2 cellular contexts compared by ENCODE assay signal in the genomic region with DNA sequence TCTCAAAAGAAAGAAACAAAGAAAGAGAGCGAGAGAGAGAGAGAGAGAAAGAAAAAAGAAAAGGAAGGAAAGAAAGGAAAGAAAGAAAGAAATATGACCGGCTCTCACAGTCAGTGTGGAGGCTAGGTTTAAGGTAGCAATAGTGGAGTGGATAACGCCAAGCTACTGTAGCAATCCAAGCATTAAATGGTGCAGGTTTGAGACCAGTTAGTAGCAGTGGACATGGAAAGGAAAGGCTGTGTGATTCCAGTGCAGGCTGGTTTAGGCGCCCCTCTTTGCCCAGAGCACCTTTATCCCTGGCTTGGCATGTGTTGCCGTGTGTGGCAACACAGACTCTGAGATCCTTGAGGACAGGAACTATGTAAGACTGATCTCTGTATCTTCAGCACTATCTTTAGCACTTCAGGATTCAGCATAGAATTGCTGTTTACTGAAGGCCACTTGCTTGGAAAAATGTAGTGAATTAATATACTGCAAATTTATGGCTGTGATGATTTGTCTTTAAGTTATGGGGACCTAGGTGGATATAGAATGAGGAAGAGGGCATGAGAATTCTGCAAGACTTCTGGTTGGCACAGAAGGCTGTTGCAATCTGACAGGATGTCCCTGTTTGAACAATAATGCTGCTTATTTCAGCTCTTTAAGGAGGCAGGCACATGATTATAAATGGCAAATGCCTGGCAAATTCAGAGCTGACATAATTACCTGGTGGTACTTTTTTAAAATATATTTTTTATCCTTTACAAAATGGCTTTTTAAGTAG.
A peak's percentile ranks its signal among the peaks of the same experiment; 100 is the strongest.
TF ChIP-seq lines count a peak whose summit lies in the region.

No MANE protein-coding gene starts in this region.

TF ChIP-seq in GM23338, 12 proteins besides CTCF, POLR2A, EP300 and RAD21 (continues in another document):
- TF ChIP-seq, protein P1, sequence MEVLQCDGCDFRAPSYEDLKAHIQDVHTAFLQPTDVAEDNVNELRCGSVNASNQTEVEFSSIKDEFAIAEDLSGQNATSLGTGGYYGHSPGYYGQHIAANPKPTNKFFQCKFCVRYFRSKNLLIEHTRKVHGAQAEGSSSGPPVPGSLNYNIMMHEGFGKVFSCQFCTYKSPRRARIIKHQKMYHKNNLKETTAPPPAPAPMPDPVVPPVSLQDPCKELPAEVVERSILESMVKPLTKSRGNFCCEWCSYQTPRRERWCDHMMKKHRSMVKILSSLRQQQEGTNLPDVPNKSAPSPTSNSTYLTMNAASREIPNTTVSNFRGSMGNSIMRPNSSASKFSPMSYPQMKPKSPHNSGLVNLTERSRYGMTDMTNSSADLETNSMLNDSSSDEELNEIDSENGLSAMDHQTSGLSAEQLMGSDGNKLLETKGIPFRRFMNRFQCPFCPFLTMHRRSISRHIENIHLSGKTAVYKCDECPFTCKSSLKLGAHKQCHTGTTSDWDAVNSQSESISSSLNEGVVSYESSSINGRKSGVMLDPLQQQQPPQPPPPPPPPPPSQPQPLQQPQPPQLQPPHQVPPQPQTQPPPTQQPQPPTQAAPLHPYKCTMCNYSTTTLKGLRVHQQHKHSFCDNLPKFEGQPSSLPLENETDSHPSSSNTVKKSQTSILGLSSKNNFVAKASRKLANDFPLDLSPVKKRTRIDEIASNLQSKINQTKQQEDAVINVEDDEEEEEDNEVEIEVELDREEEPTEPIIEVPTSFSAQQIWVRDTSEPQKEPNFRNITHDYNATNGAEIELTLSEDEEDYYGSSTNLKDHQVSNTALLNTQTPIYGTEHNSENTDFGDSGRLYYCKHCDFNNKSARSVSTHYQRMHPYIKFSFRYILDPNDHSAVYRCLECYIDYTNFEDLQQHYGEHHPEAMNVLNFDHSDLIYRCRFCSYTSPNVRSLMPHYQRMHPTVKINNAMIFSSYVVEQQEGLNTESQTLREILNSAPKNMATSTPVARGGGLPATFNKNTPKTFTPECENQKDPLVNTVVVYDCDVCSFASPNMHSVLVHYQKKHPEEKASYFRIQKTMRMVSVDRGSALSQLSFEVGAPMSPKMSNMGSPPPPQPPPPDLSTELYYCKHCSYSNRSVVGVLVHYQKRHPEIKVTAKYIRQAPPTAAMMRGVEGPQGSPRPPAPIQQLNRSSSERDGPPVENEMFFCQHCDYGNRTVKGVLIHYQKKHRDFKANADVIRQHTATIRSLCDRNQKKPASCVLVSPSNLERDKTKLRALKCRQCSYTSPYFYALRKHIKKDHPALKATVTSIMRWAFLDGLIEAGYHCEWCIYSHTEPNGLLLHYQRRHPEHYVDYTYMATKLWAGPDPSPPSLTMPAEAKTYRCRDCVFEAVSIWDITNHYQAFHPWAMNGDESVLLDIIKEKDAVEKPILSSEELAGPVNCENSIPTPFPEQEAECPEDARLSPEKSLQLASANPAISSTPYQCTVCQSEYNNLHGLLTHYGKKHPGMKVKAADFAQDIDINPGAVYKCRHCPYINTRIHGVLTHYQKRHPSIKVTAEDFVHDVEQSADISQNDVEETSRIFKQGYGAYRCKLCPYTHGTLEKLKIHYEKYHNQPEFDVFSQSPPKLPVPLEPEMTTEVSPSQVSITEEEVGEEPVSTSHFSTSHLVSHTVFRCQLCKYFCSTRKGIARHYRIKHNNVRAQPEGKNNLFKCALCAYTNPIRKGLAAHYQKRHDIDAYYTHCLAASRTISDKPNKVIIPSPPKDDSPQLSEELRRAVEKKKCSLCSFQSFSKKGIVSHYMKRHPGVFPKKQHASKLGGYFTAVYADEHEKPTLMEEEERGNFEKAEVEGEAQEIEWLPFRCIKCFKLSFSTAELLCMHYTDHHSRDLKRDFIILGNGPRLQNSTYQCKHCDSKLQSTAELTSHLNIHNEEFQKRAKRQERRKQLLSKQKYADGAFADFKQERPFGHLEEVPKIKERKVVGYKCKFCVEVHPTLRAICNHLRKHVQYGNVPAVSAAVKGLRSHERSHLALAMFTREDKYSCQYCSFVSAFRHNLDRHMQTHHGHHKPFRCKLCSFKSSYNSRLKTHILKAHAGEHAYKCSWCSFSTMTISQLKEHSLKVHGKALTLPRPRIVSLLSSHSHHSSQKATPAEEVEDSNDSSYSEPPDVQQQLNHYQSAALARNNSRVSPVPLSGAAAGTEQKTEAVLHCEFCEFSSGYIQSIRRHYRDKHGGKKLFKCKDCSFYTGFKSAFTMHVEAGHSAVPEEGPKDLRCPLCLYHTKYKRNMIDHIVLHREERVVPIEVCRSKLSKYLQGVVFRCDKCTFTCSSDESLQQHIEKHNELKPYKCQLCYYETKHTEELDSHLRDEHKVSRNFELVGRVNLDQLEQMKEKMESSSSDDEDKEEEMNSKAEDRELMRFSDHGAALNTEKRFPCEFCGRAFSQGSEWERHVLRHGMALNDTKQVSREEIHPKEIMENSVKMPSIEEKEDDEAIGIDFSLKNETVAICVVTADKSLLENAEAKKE (CRISPR knock-in tag; IDR thresholded peaks at IDR 0.05), result no peak
- TF ChIP-seq, protein P2, sequence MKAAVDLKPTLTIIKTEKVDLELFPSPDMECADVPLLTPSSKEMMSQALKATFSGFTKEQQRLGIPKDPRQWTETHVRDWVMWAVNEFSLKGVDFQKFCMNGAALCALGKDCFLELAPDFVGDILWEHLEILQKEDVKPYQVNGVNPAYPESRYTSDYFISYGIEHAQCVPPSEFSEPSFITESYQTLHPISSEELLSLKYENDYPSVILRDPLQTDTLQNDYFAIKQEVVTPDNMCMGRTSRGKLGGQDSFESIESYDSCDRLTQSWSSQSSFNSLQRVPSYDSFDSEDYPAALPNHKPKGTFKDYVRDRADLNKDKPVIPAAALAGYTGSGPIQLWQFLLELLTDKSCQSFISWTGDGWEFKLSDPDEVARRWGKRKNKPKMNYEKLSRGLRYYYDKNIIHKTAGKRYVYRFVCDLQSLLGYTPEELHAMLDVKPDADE (IDR thresholded peaks at IDR 0.05), result no peak
- no peak for TF ChIP-seq JUNB (IDR thresholded peaks at IDR 0.05; ENCODE audit: unreplicated experiment)
- TF ChIP-seq ZNF114 (CRISPR knock-in tag; IDR thresholded peaks at IDR 0.05), result no peak
- TF ChIP-seq STAT1 (IDR thresholded peaks at IDR 0.05; ENCODE audit: unreplicated experiment), result no peak
- no peak for TF ChIP-seq NANOG (IDR thresholded peaks at IDR 0.05; ENCODE audit: borderline replicate concordance)
- TF ChIP-seq EZH2phosphoT487 (IDR thresholded peaks at IDR 0.05; ENCODE audit: unreplicated experiment), result no peak
- no peak for TF ChIP-seq EZH2 (IDR thresholded peaks at IDR 0.05; ENCODE audit: low read depth, unreplicated experiment)
- no peak for TF ChIP-seq POLR2AphosphoS5 (IDR thresholded peaks at IDR 0.05; ENCODE audit: low read depth)
- no peak for TF ChIP-seq ZNF331 (CRISPR knock-in tag; IDR thresholded peaks at IDR 0.05; ENCODE audit: low read depth)
- TF ChIP-seq CREB1 (CRISPR knock-in tag; IDR thresholded peaks at IDR 0.05; ENCODE audit: low read depth), result no peak

TF ChIP-seq in K562, 482 proteins besides CTCF, POLR2A, EP300 and RAD21 (continues in another document):
- TF ChIP-seq, protein P3, sequence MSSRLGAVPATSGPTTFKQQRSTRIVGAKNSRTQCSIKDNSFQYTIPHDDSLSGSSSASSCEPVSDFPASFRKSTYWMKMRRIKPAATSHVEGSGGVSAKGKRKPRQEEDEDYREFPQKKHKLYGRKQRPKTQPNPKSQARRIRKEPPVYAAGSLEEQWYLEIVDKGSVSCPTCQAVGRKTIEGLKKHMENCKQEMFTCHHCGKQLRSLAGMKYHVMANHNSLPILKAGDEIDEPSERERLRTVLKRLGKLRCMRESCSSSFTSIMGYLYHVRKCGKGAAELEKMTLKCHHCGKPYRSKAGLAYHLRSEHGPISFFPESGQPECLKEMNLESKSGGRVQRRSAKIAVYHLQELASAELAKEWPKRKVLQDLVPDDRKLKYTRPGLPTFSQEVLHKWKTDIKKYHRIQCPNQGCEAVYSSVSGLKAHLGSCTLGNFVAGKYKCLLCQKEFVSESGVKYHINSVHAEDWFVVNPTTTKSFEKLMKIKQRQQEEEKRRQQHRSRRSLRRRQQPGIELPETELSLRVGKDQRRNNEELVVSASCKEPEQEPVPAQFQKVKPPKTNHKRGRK (tag; IDR thresholded peaks at IDR 0.05), result no peak
- TF ChIP-seq TOE1 (IDR thresholded peaks at IDR 0.05; ENCODE audit: borderline replicate concordance) (peak; percentile 46; the same call in 1 of the 2 replicates), TOE1 (CRISPR knock-in tag; IDR thresholded peaks at IDR 0.05; ENCODE audit: borderline replicate concordance, low read depth) (no peak), ESRRB (CRISPR knock-in tag; IDR thresholded peaks at IDR 0.05; ENCODE audit: borderline replicate concordance) (no peak), EZH2 (IDR thresholded peaks at IDR 0.05; ENCODE audit: borderline replicate concordance, low read depth, low read length) (no peak), ZNF436 (CRISPR knock-in tag; IDR thresholded peaks at IDR 0.05) (no peak), PHB2 (IDR thresholded peaks at IDR 0.05; ENCODE audit: low read depth) (peak; percentile 44; the same call in 1 of the 2 replicates), HLTF (IDR thresholded peaks at IDR 0.05) (peak; percentile 23; the same call in 1 of the 2 replicates), RFX7 (CRISPR knock-in tag; IDR thresholded peaks at IDR 0.05) (no peak), MEF2A (IDR thresholded peaks at IDR 0.05; ENCODE audit: control insufficient read depth, low read depth, low read length) (no peak), MTA1 (IDR thresholded peaks at IDR 0.05; ENCODE audit: borderline replicate concordance) (no peak), SIN3B (IDR thresholded peaks at IDR 0.05; ENCODE audit: low read depth) (no peak)
- TF ChIP-seq, protein P4, sequence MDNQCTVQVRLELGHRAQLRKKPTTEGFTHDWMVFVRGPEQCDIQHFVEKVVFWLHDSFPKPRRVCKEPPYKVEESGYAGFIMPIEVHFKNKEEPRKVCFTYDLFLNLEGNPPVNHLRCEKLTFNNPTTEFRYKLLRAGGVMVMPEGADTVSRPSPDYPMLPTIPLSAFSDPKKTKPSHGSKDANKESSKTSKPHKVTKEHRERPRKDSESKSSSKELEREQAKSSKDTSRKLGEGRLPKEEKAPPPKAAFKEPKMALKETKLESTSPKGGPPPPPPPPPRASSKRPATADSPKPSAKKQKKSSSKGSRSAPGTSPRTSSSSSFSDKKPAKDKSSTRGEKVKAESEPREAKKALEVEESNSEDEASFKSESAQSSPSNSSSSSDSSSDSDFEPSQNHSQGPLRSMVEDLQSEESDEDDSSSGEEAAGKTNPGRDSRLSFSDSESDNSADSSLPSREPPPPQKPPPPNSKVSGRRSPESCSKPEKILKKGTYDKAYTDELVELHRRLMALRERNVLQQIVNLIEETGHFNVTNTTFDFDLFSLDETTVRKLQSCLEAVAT (IDR thresholded peaks at IDR 0.05), result 0 out of 4 replicates have a peak, but pooled peaks of 1 of the 2 experiments have one; percentile 25
- TF ChIP-seq, protein P5, sequence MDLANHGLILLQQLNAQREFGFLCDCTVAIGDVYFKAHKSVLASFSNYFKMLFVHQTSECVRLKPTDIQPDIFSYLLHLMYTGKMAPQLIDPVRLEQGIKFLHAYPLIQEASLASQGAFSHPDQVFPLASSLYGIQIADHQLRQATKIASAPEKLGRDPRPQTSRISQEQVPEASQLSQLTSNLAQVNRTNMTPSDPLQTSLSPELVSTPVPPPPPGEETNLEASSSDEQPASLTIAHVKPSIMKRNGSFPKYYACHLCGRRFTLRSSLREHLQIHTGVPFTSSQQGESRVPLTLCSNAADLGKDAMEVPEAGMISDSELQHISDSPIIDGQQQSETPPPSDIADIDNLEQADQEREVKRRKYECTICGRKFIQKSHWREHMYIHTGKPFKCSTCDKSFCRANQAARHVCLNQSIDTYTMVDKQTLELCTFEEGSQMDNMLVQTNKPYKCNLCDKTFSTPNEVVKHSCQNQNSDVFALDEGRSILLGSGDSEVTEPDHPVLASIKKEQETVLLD (IDR thresholded peaks at IDR 0.05), result 0 out of 2 replicates have a peak, but pooled peaks have one; percentile 38
- TF ChIP-seq, protein P6, sequence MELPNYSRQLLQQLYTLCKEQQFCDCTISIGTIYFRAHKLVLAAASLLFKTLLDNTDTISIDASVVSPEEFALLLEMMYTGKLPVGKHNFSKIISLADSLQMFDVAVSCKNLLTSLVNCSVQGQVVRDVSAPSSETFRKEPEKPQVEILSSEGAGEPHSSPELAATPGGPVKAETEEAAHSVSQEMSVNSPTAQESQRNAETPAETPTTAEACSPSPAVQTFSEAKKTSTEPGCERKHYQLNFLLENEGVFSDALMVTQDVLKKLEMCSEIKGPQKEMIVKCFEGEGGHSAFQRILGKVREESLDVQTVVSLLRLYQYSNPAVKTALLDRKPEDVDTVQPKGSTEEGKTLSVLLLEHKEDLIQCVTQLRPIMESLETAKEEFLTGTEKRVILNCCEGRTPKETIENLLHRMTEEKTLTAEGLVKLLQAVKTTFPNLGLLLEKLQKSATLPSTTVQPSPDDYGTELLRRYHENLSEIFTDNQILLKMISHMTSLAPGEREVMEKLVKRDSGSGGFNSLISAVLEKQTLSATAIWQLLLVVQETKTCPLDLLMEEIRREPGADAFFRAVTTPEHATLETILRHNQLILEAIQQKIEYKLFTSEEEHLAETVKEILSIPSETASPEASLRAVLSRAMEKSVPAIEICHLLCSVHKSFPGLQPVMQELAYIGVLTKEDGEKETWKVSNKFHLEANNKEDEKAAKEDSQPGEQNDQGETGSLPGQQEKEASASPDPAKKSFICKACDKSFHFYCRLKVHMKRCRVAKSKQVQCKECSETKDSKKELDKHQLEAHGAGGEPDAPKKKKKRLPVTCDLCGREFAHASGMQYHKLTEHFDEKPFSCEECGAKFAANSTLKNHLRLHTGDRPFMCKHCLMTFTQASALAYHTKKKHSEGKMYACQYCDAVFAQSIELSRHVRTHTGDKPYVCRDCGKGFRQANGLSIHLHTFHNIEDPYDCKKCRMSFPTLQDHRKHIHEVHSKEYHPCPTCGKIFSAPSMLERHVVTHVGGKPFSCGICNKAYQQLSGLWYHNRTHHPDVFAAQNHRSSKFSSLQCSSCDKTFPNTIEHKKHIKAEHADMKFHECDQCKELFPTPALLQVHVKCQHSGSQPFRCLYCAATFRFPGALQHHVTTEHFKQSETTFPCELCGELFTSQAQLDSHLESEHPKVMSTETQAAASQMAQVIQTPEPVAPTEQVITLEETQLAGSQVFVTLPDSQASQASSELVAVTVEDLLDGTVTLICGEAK (IDR thresholded peaks at IDR 0.05), result 0 out of 2 replicates have a peak, but pooled peaks have one; percentile 22
- TF ChIP-seq, protein P6 (CRISPR knock-in tag; IDR thresholded peaks at IDR 0.05), result no peak
